In genomic region chr10:132785433-132786278, GRCh38 we compare ENCODE assay signal across 1 cellular context.
TF ChIP-seq lines count a peak whose summit lies in the region.

Gene NKX6-2, minus strand, starts transcription at chr10:132786147. Its CDS starts 199 bp downstream, at chr10:132785948.

TF ChIP-seq in SK-N-SH, 30 proteins besides CTCF, POLR2A, EP300 and RAD21 (continued from another document):
- TF ChIP-seq MEF2A (IDR thresholded peaks at IDR 0.05; ENCODE audit: borderline replicate concordance, low read depth): no peak
- TF ChIP-seq, protein P1, sequence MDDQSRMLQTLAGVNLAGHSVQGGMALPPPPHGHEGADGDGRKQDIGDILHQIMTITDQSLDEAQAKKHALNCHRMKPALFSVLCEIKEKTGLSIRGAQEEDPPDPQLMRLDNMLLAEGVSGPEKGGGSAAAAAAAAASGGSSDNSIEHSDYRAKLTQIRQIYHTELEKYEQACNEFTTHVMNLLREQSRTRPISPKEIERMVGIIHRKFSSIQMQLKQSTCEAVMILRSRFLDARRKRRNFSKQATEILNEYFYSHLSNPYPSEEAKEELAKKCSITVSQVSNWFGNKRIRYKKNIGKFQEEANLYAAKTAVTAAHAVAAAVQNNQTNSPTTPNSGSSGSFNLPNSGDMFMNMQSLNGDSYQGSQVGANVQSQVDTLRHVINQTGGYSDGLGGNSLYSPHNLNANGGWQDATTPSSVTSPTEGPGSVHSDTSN (IDR thresholded peaks at IDR 0.05): no peak
